Comparison of ENCODE assay signal across 21 cellular contexts in genomic region chr5:39569857-39570256, GRCh38.
"Had no signal": no experiment of that assay in that cellular context is flagged by ENCODE, and none has a peak within 500 bp of the region (broad histone marks: within the 10 kb centered on the region; RNA-seq: fewer than 3 reads in every experiment).

No MANE protein-coding gene starts in this region.

- ATAC-seq: activated naive CD4-positive, alpha-beta T cell treated with anti-CD3 and anti-CD28 coated beads, Interleukin-2, amount 50 U/mL, for 72 hours; heart right ventricle; right cardiac atrium had no signal

- H3K4me2 ChIP-seq: smooth muscle cell had no signal

- H3K27ac Mint-ChIP-seq: activated CD4-positive, alpha-beta memory T cell treated with anti-CD3 and anti-CD28 coated beads for 36 hours; activated naive CD4-positive, alpha-beta T cell treated with anti-CD3 and anti-CD28 coated beads, Interleukin-2, amount 50 U/mL, for 72 hours; activated T-helper 1 cell treated with anti-CD3 and anti-CD28 coated beads, Interleukin-12 subunit alpha, Interleukin-12 subunit beta, Interleukin-2, Interleukin-4 antibody, amounts not matched to agents 30 ng/mL and 10 ng/mL and 1 ng/mL, durations not matched to agents 14 hours and 24 hours and 36 hours; dendritic cell treated with granulocyte-macrophage colony-stimulating factor and Interleukin-4, amounts not matched to agents 40 ng/mL and 50 ng/mL, for 4 days; immature natural killer cell; progenitor cell of endocrine pancreas had no signal

- H3K27me3 ChIP-seq: cardiac muscle cell, stomach, testis, upper lobe of left lung had no signal

- H3K36me3 ChIP-seq: cardiac muscle cell, esophagus squamous epithelium, heart right ventricle, stomach, upper lobe of left lung had no signal

- H3K9me3 ChIP-seq: esophagus squamous epithelium, heart right ventricle, stomach, testis, upper lobe of left lung had no signal

- H3K36me3 Mint-ChIP-seq: activated CD4-positive, alpha-beta memory T cell treated with anti-CD3 and anti-CD28 coated beads for 36 hours; activated naive CD4-positive, alpha-beta T cell treated with anti-CD3 and anti-CD28 coated beads, Interleukin-2, amount 50 U/mL, for 72 hours; immature natural killer cell had no signal

- H3K27ac ChIP-seq: cardiac muscle cell, esophagus squamous epithelium, heart right ventricle, stomach, testis, upper lobe of left lung had no signal

- H3K4me1 Mint-ChIP-seq: neural crest cell had no signal

- H3K4me3 ChIP-seq: cardiac muscle cell, esophagus squamous epithelium, heart right ventricle, lung, smooth muscle cell, stomach, testis, upper lobe of left lung had no signal

- H3K9me3 Mint-ChIP-seq: activated CD4-positive, alpha-beta memory T cell treated with anti-CD3 and anti-CD28 coated beads for 36 hours; activated naive CD4-positive, alpha-beta T cell treated with anti-CD3 and anti-CD28 coated beads, Interleukin-2, amount 50 U/mL, for 72 hours; activated T-helper 1 cell treated with anti-CD3 and anti-CD28 coated beads, Interleukin-12 subunit alpha, Interleukin-12 subunit beta, Interleukin-2, Interleukin-4 antibody, amounts not matched to agents 30 ng/mL and 10 ng/mL and 1 ng/mL, durations not matched to agents 14 hours and 24 hours and 36 hours; dendritic cell treated with granulocyte-macrophage colony-stimulating factor and Interleukin-4, amounts not matched to agents 40 ng/mL and 50 ng/mL, for 4 days; immature natural killer cell; neural crest cell had no signal

- H3K27me3 Mint-ChIP-seq: dendritic cell treated with granulocyte-macrophage colony-stimulating factor and Interleukin-4, amounts not matched to agents 40 ng/mL and 50 ng/mL, for 4 days; progenitor cell of endocrine pancreas had no signal

- DNase-seq: activated CD4-positive, alpha-beta memory T cell treated with anti-CD3 and anti-CD28 coated beads for 36 hours; activated CD4-positive, alpha-beta T cell treated with anti-CD3 and anti-CD28 coated beads for 4 hours; activated gamma-delta T cell treated with Interleukin-2 at 50 U/mL for 16 hours; activated T-cell treated with anti-CD3 and anti-CD28 coated beads for 4 hours; effector memory CD4-positive, alpha-beta T cell; esophagus squamous epithelium; heart right ventricle; right cardiac atrium; stimulated activated CD4-positive, alpha-beta T cell treated with anti-CD3 and anti-CD28 coated beads, Interleukin-4, amount 100 ng/mL, for 1 hour; stomach; testis; upper lobe of left lung had no signal

- H3K4me3 Mint-ChIP-seq: activated CD4-positive, alpha-beta memory T cell treated with anti-CD3 and anti-CD28 coated beads for 36 hours; activated T-helper 1 cell treated with anti-CD3 and anti-CD28 coated beads, Interleukin-12 subunit alpha, Interleukin-12 subunit beta, Interleukin-2, Interleukin-4 antibody, amounts not matched to agents 30 ng/mL and 10 ng/mL and 1 ng/mL, durations not matched to agents 14 hours and 24 hours and 36 hours; dendritic cell treated with granulocyte-macrophage colony-stimulating factor and Interleukin-4, amounts not matched to agents 40 ng/mL and 50 ng/mL, for 4 days; immature natural killer cell; neural crest cell had no signal

- H3K4me1 ChIP-seq: esophagus squamous epithelium, testis had no signal
